Comparison of ENCODE assay signal across 14 cellular contexts in genomic region chr6:121260651-121261102, GRCh38.
A peak's percentile ranks its signal among the peaks of the same experiment; 100 is the strongest.
DNase-seq lines count a peak whose midpoint lies in the region; ATAC-seq and TF ChIP-seq lines count a peak whose summit lies in the region.
"Had no signal": no experiment of that assay in that cellular context is flagged by ENCODE, and none has a peak within 500 bp of the region (broad histone marks: within the 10 kb centered on the region; RNA-seq: fewer than 3 reads in every experiment).

No MANE protein-coding gene starts in this region.

- no peak overlapping the region for H3K27ac Mint-ChIP-seq in WTC11

- no peaks in the 10 kb centered on the region for H3K4me1 ChIP-seq in HAP-1
- H3K4me1 ChIP-seq: right lobe of liver, testis had no signal

- TF ChIP-seq CTCF in WTC11 (IDR thresholded peaks at IDR 0.05), result no peak

- POLR2A ChIA-PET in WTC11 (lab: Charles Lee), result no interaction called here

- ATAC-seq in Right ventricle myocardium superior (ENCODE audit: poor library complexity), result peak; percentile 86
- no peak for ATAC-seq in WTC11

- H3K4me3 ChIP-seq in HAP-1, result no peak overlapping the region
- H3K4me3 ChIP-seq: right lobe of liver, testis had no signal

- CTCF ChIA-PET in WTC11 (lab: Charles Lee), result no interaction called here

- intact Hi-C loops in Right ventricle myocardium superior (cut with DNase I), result no loop called here

- DNase-seq in HS-27A (ENCODE audit: low read depth) (peak; percentile 22), amniotic epithelial cell (ENCODE audit: low read depth) (peak; percentile 11), Right ventricle myocardium superior (peak; percentile 60), smooth muscle cell of the brain vasculature (ENCODE audit: low read depth, low spot score) (peak; percentile 39), WTC11 (ENCODE audit: low spot score) (no peak), HAP-1 (ENCODE audit: low spot score in 2 of 2) (no peak), inferior parietal cortex (ENCODE audit: extremely low spot score) (no peak)
- no peak for DNase-seq in activated CD4-positive, alpha-beta T cell treated with anti-CD3 and anti-CD28 coated beads for 1 hour
- DNase-seq: anterior cingulate cortex, COR-L47, NCI-H1105 treated with DMSO at 0.1 percent for 48 hours, right lobe of liver, SHP77 treated with DMSO at 0.1 percent for 48 hours, testis had no signal

- no peaks in the 10 kb centered on the region for H3K9me3 ChIP-seq in HAP-1
- H3K9me3 ChIP-seq: right lobe of liver, testis had no signal

- H3K27me3 Mint-ChIP-seq in WTC11 (ENCODE audit: low read depth), result no peaks in the 10 kb centered on the region

- no peaks in the 10 kb centered on the region for H3K36me3 ChIP-seq in HAP-1 (replicated peaks)

- H3K27me3 ChIP-seq in HAP-1 (ENCODE audit: low read depth), result no peaks in the 10 kb centered on the region
- H3K27me3 ChIP-seq: right lobe of liver, testis had no signal

- no peak overlapping the region for H3K4me3 Mint-ChIP-seq in WTC11

- H3K4me1 Mint-ChIP-seq in WTC11, result no peaks in the 10 kb centered on the region

- peaks cover 30% of the 10 kb centered on the region for H3K36me3 Mint-ChIP-seq in WTC11

- in situ Hi-C loops in HAP-1 (cut with MboI; ENCODE audit: low sequenced_read_pairs), result no loop called here

- H3K9me3 Mint-ChIP-seq in WTC11, result peaks cover 33% of the 10 kb centered on the region

TF ChIP-seq in WTC11, 78 proteins besides CTCF, POLR2A, EP300 and RAD21:
- TF ChIP-seq KAT7 (CRISPR knock-in tag; IDR thresholded peaks at IDR 0.05; ENCODE audit: borderline replicate concordance) (no peak), CBFB (CRISPR knock-in tag; IDR thresholded peaks at IDR 0.05; ENCODE audit: low read depth) (no peak), TP53 (CRISPR knock-in tag; IDR thresholded peaks at IDR 0.05) (no peak), SMAD4 (CRISPR knock-in tag; IDR thresholded peaks at IDR 0.05) (no peak), ZBTB21 (CRISPR knock-in tag; IDR thresholded peaks at IDR 0.05; ENCODE audit: borderline replicate concordance) (no peak), ERG (CRISPR knock-in tag; IDR thresholded peaks at IDR 0.05) (no peak), ZNF263 (CRISPR knock-in tag; IDR thresholded peaks at IDR 0.05; ENCODE audit: low read depth) (no peak)

Comparison
In these comparisons a context has a peak if more than half of its experiments do, and no peak if none do; other contexts are left out.
1. DNase-seq: peak in HS-27A (single experiment), amniotic epithelial cell (single experiment), Right ventricle myocardium superior (single experiment) and smooth muscle cell of the brain vasculature (single experiment); none in WTC11 (single experiment), HAP-1 (0 of 2), activated CD4-positive, alpha-beta T cell treated with anti-CD3 and anti-CD28 coated beads for 1 hour (single experiment) and inferior parietal cortex (single experiment).